11 cellular contexts compared by ENCODE assay signal in genomic region chr19:6278051-6278450, GRCh38. TPM values are rescaled to one million over a fixed set of nuclear protein-coding genes. Genes with fewer than 3 reads are reported as not detected.
A peak's percentile ranks its signal among the peaks of the same experiment; 100 is the strongest.
DNase-seq lines count a peak whose midpoint lies in the region; ATAC-seq and TF ChIP-seq lines count a peak whose summit lies in the region.
"Had no signal": no experiment of that assay in that cellular context is flagged by ENCODE, and none has a peak within 500 bp of the region (broad histone marks: within the 10 kb centered on the region; RNA-seq: fewer than 3 reads in every experiment).

No MANE protein-coding gene starts in this region.

- H3K9me3 ChIP-seq in mesenchymal stem cell (ENCODE audit: control insufficient read depth, low read length) (no peaks in the 10 kb centered on the region), upper lobe of left lung (no peaks in the 10 kb centered on the region)

- WGBS in mesenchymal stem cell = 88% methylated on average over 6 of the region's 9 CpGs
- WGBS in upper lobe of left lung, 2 donors = 74 to 77% methylated on average over 8 to 9 of the region's 9 CpGs

- peak overlapping the region; percentile 14 to 17 for H2BK12ac ChIP-seq in mesenchymal stem cell (ENCODE audit: low read length in 2 of 2)

- H3K4me1 ChIP-seq in mesenchymal stem cell (ENCODE audit: control insufficient read depth, insufficient read depth, low read depth, low read length) = peaks cover 33% of the 10 kb centered on the region
- H3K4me1 ChIP-seq in upper lobe of left lung = peaks cover 55 to 68% (median 59%) of the 10 kb centered on the region in 4 donors

- peak overlapping the region; percentile 29 for H4K91ac ChIP-seq in mesenchymal stem cell (ENCODE audit: low read length)

- H2AFZ ChIP-seq in mesenchymal stem cell (ENCODE audit: low read depth, low read length) = no peak overlapping the region

- no peaks in the 10 kb centered on the region for H3K9me3 Mint-ChIP-seq in activated naive CD4-positive, alpha-beta T cell treated with anti-CD3 and anti-CD28 coated beads, Interleukin-2, amount 10 ng/mL, durations not matched to agents 7 days and 5 days
- no peaks in the 10 kb centered on the region for H3K9me3 Mint-ChIP-seq in activated naive CD8-positive, alpha-beta T cell (ENCODE audit: low read depth)

- H3K4me3 Mint-ChIP-seq in activated naive CD4-positive, alpha-beta T cell treated with anti-CD3 and anti-CD28 coated beads, Interleukin-2, amount 10 ng/mL, durations not matched to agents 7 days and 5 days = peak overlapping the region; percentile 95
- peak overlapping the region; percentile 95 for H3K4me3 Mint-ChIP-seq in activated naive CD8-positive, alpha-beta T cell

- H3K4ac ChIP-seq in mesenchymal stem cell (ENCODE audit: low read depth in 1 of 2, low read length in 2 of 2) = peak overlapping the region in 1 of 2 experiments; percentile 48

- no peak for DNase-seq in activated naive CD4-positive, alpha-beta T cell treated with anti-CD3 and anti-CD28 coated beads, Interleukin-2, amount 10 ng/mL, durations not matched to agents 7 days and 5 days
- DNase-seq in activated naive CD4-positive, alpha-beta T cell (lab: John Stamatoyannopoulos, UW) = no peak
- DNase-seq in mesenchymal stem cell = no peak
- DNase-seq in upper lobe of left lung = no peak
- no peak for DNase-seq in NCI-H2171 treated with DMSO at 0.1 percent for 48 hours (lab: John Stamatoyannopoulos, UW)
- DNase-seq in iPS-NIHi7 (ENCODE audit: extremely low spot score) = no peak
- no peak for DNase-seq in sciatic nerve (ENCODE audit: low spot score)

- no peak overlapping the region for H2BK15ac ChIP-seq in mesenchymal stem cell (ENCODE audit: low read depth, poor library complexity, severe bottlenecking)

- H2BK5ac ChIP-seq in mesenchymal stem cell (ENCODE audit: low read depth, low read length, poor library complexity, severe bottlenecking) = no peak overlapping the region

- no peak for TF ChIP-seq POLR2A in upper lobe of left lung (IDR thresholded peaks at IDR 0.05)

- peaks cover 5% of the 10 kb centered on the region for H3K36me3 Mint-ChIP-seq in activated naive CD4-positive, alpha-beta T cell treated with anti-CD3 and anti-CD28 coated beads, Interleukin-2, amount 10 ng/mL, durations not matched to agents 7 days and 5 days
- no peaks in the 10 kb centered on the region for H3K36me3 Mint-ChIP-seq in activated naive CD8-positive, alpha-beta T cell

- H3K4me3 ChIP-seq in mesenchymal stem cell (ENCODE audit: insufficient read depth in 1 of 2, low read depth in 1 of 2, low read length in 2 of 2) (peak overlapping the region in 1 of 2 experiments; percentile 94), upper lobe of left lung (peak overlapping the region in 2 of 4 donors; percentile 88 to 91)

- peaks cover 34% of the 10 kb centered on the region for H3K4me1 Mint-ChIP-seq in activated naive CD4-positive, alpha-beta T cell treated with anti-CD3 and anti-CD28 coated beads, Interleukin-2, amount 10 ng/mL, durations not matched to agents 7 days and 5 days
- H3K4me1 Mint-ChIP-seq in activated naive CD8-positive, alpha-beta T cell (ENCODE audit: low read depth) = peaks cover 50% of the 10 kb centered on the region

- intact Hi-C loops in sciatic nerve (cut with DNase I) = loop anchor here (5.0 kb wide), 1 partner anchor 56 kb away; no protein-coding TSS in a partner anchor

- no peak for TF ChIP-seq CTCF in upper lobe of left lung (IDR thresholded peaks at IDR 0.05)

- no peak overlapping the region for H2AK5ac ChIP-seq in mesenchymal stem cell (ENCODE audit: low read length, severe bottlenecking)

- TF ChIP-seq EP300 in upper lobe of left lung (IDR thresholded peaks at IDR 0.05) = no peak

- H3K4me2 ChIP-seq in mesenchymal stem cell (ENCODE audit: low read length, poor library complexity, severe bottlenecking) = peak overlapping the region; percentile 60

- ATAC-seq in upper lobe of left lung (ENCODE audit: low FRiP score in 2 of 2) (no peak), sciatic nerve (no peak)

- peak overlapping the region; percentile 50 for H4K8ac ChIP-seq in mesenchymal stem cell (ENCODE audit: low read length)

- CTCF ChIA-PET in activated naive CD4-positive, alpha-beta T cell treated with anti-CD3 and anti-CD28 coated beads, Interleukin-2, amount 10 ng/mL, durations not matched to agents 7 days and 5 days (lab: Charles Lee) = no interaction called here

- H3K27ac ChIP-seq in mesenchymal stem cell (ENCODE audit: low read length, poor library complexity, severe bottlenecking) (no peak overlapping the region), upper lobe of left lung (peak overlapping the region; percentile 88 to 94 (median 92))
- H3K27ac ChIP-seq: SJSA1 had no signal

- H3K27me3 ChIP-seq in mesenchymal stem cell (ENCODE audit: control insufficient read depth in 1 of 2, insufficient read depth in 1 of 2, low read length in 2 of 2) (no peaks in the 10 kb centered on the region), upper lobe of left lung (no peaks in the 10 kb centered on the region)

- peaks cover 4 to 28% of the 10 kb centered on the region in 2 experiments for H3K36me3 ChIP-seq in mesenchymal stem cell (ENCODE audit: control insufficient read depth in 1 of 2, insufficient read depth in 2 of 2, low read depth in 1 of 2, low read length in 2 of 2)
- H3K36me3 ChIP-seq in upper lobe of left lung = no peaks in the 10 kb centered on the region

- peak overlapping the region; percentile 86 for H3K27ac Mint-ChIP-seq in activated naive CD4-positive, alpha-beta T cell treated with anti-CD3 and anti-CD28 coated beads, Interleukin-2, amount 10 ng/mL, durations not matched to agents 7 days and 5 days
- H3K27ac Mint-ChIP-seq in activated naive CD8-positive, alpha-beta T cell = peak overlapping the region; percentile 92

- peak overlapping the region in 1 of 2 experiments; percentile 72 for H3K14ac ChIP-seq in mesenchymal stem cell (ENCODE audit: low read length in 2 of 2)

- H3K18ac ChIP-seq in mesenchymal stem cell (ENCODE audit: low read depth in 1 of 2, low read length in 2 of 2) = peak overlapping the region in 1 of 2 experiments; percentile 77

- peak overlapping the region; percentile 94 for H3K9ac ChIP-seq in mesenchymal stem cell (ENCODE audit: low read length)

- H3K23ac ChIP-seq in mesenchymal stem cell (ENCODE audit: low read length in 2 of 2) = peak overlapping the region in 1 of 2 experiments; percentile 37

- no peak overlapping the region for H2BK120ac ChIP-seq in mesenchymal stem cell (ENCODE audit: low read depth, low read length)

- peaks cover 14% of the 10 kb centered on the region for H3K27me3 Mint-ChIP-seq in activated naive CD4-positive, alpha-beta T cell treated with anti-CD3 and anti-CD28 coated beads, Interleukin-2, amount 10 ng/mL, durations not matched to agents 7 days and 5 days
- H3K27me3 Mint-ChIP-seq in activated naive CD8-positive, alpha-beta T cell = no peaks in the 10 kb centered on the region

- peaks cover 18% of the 10 kb centered on the region for H3K79me1 ChIP-seq in mesenchymal stem cell (replicated peaks; ENCODE audit: low read length, poor library complexity, severe bottlenecking)

RNA-seq across cellular contexts. Expression of gene MLLT1, which starts 1.7 kb away (rescaled TPM):
- 49.5 TPM for polyA plus RNA-seq in mesenchymal stem cell (2013, experiment 1 of 2)
- 48.1 TPM for polyA plus RNA-seq in mesenchymal stem cell (2013, experiment 2 of 2)
- total RNA-seq in upper lobe of left lung (10 to 100 TPM; 22.1 to 98.9 (median 49.3) TPM), sciatic nerve (72.5 TPM)

RNA-seq across cellular contexts. Expression of gene ACER1, which starts 55.4 kb away (rescaled TPM):
- polyA plus RNA-seq in mesenchymal stem cell (2013, experiment 1 of 2) = 0.03 TPM
- polyA plus RNA-seq in mesenchymal stem cell (2013, experiment 2 of 2) = not detected
- total RNA-seq in upper lobe of left lung (not detected), sciatic nerve (not detected)
- total RNA-seq: cardiac septum, lung microvascular endothelial cell, SJSA1 had no signal
